ENCODE assay signal across 9 cellular contexts in genomic region chr11:126305699-126306098, GRCh38. TPM values are rescaled to one million over a fixed set of nuclear protein-coding genes. Genes with fewer than 3 reads are reported as not detected.
DNase-seq lines count a peak whose midpoint lies in the region; ATAC-seq and TF ChIP-seq lines count a peak whose summit lies in the region.
"Had no signal": no experiment of that assay in that cellular context is flagged by ENCODE, and none has a peak within 500 bp of the region (broad histone marks: within the 10 kb centered on the region; RNA-seq: fewer than 3 reads in every experiment).

No MANE protein-coding gene starts in this region.

- peak overlapping the region; percentile 46 for H3K4me3 Mint-ChIP-seq in Caco-2 (ENCODE audit: unreplicated experiment)
- H3K4me3 Mint-ChIP-seq in activated T-helper 1 cell treated with anti-CD3 and anti-CD28 coated beads, Interleukin-12 subunit alpha, Interleukin-12 subunit beta, Interleukin-2, Interleukin-4 antibody, amounts not matched to agents 30 ng/mL and 10 ng/mL and 1 ng/mL, durations not matched to agents 14 hours and 24 hours and 36 hours: peak overlapping the region; percentile 78

- H3K9me3 Mint-ChIP-seq in Caco-2 (ENCODE audit: unreplicated experiment): no peaks in the 10 kb centered on the region
- no peaks in the 10 kb centered on the region for H3K9me3 Mint-ChIP-seq in activated T-helper 1 cell treated with anti-CD3 and anti-CD28 coated beads, Interleukin-12 subunit alpha, Interleukin-12 subunit beta, Interleukin-2, Interleukin-4 antibody, amounts not matched to agents 30 ng/mL and 10 ng/mL and 1 ng/mL, durations not matched to agents 14 hours and 24 hours and 36 hours

- peaks cover 2% of the 10 kb centered on the region; the same call in 1 of the 2 replicates for H3K36me3 ChIP-seq in Caco-2 (ENCODE audit: control insufficient read depth, insufficient read depth, low read length)
- H3K36me3 ChIP-seq in upper lobe of right lung: peaks cover 7% of the 10 kb centered on the region
- peaks cover 11% of the 10 kb centered on the region for H3K36me3 ChIP-seq in BE2C

- CTCF ChIA-PET in Caco-2 (lab: Charles Lee): no interaction called here

- intact Hi-C loops in Caco-2 (cut with micrococcal nuclease; ENCODE audit: unreplicated experiment): no loop called here
- intact Hi-C loops in activated T-helper 1 cell treated with anti-CD3 and anti-CD28 coated beads, Interleukin-12 subunit alpha, Interleukin-12 subunit beta, Interleukin-2, Interleukin-4 antibody, amounts not matched to agents 30 ng/mL and 10 ng/mL and 1 ng/mL, durations not matched to agents 14 hours and 24 hours and 36 hours (cut with micrococcal nuclease): loop anchor here (2.0 to 5.0 kb wide), 2 partner anchors 403 to 687 kb away; partner anchors contain the start of gene PUS3
- intact Hi-C loops in upper lobe of right lung (cut with DNase I): no loop called here

- POLR2A ChIA-PET in Caco-2 (lab: Charles Lee): no interaction called here

- H3K27ac Mint-ChIP-seq in Caco-2 (ENCODE audit: unreplicated experiment): no peak overlapping the region
- H3K27ac Mint-ChIP-seq in activated T-helper 1 cell treated with anti-CD3 and anti-CD28 coated beads, Interleukin-12 subunit alpha, Interleukin-12 subunit beta, Interleukin-2, Interleukin-4 antibody, amounts not matched to agents 30 ng/mL and 10 ng/mL and 1 ng/mL, durations not matched to agents 14 hours and 24 hours and 36 hours: peak overlapping the region; percentile 78

- H3K27me3 ChIP-seq in Caco-2 (replicated peaks; ENCODE audit: control insufficient read depth, insufficient read depth, low read length) (no peaks in the 10 kb centered on the region), upper lobe of right lung (no peaks in the 10 kb centered on the region), BE2C (no peaks in the 10 kb centered on the region)

- H3K4me1 ChIP-seq in Caco-2: 0 out of 2 replicates have a peak, but pooled peaks cover 4% of the 10 kb centered on the region
- peaks cover 11% of the 10 kb centered on the region for H3K4me1 ChIP-seq in upper lobe of right lung
- no peaks in the 10 kb centered on the region for H3K4me1 ChIP-seq in BE2C

- DNase-seq in Caco-2: no peak
- DNase-seq in activated T-helper 1 cell treated with anti-CD3 and anti-CD28 coated beads, Interleukin-12 subunit alpha, Interleukin-12 subunit beta, Interleukin-2, Interleukin-4 antibody, amounts not matched to agents 30 ng/mL and 10 ng/mL and 1 ng/mL, durations not matched to agents 14 hours and 24 hours and 36 hours (ENCODE audit: low spot score): no peak
- no peak for DNase-seq in hippocampal formation (lab: John Stamatoyannopoulos, UW)
- no peak for DNase-seq in upper lobe of right lung
- no peak for DNase-seq in hepatic stellate cell (ENCODE audit: low spot score)
- DNase-seq in BE2C: no peak

- no peaks in the 10 kb centered on the region for H3K27me3 Mint-ChIP-seq in Caco-2 (ENCODE audit: insufficient read depth, unreplicated experiment)
- H3K27me3 Mint-ChIP-seq in activated T-helper 1 cell treated with anti-CD3 and anti-CD28 coated beads, Interleukin-12 subunit alpha, Interleukin-12 subunit beta, Interleukin-2, Interleukin-4 antibody, amounts not matched to agents 30 ng/mL and 10 ng/mL and 1 ng/mL, durations not matched to agents 14 hours and 24 hours and 36 hours (ENCODE audit: insufficient read depth): no peaks in the 10 kb centered on the region

- TF ChIP-seq CTCF in Caco-2 (IDR thresholded peaks at IDR 0.05; ENCODE audit: insufficient read depth in 1 of 2, low read depth in 1 of 2, low read length in 1 of 2, severe bottlenecking in 1 of 2, unreplicated experiment in 1 of 2): no peak
- no peak for TF ChIP-seq CTCF in upper lobe of right lung (IDR thresholded peaks at IDR 0.05)
- no peak for TF ChIP-seq CTCF in BE2C (IDR thresholded peaks at IDR 0.05; ENCODE audit: low read depth, low read length)

- peaks cover 12% of the 10 kb centered on the region for H3K4me1 Mint-ChIP-seq in Caco-2 (ENCODE audit: low read depth, unreplicated experiment)
- peaks cover 43% of the 10 kb centered on the region for H3K4me1 Mint-ChIP-seq in activated T-helper 1 cell treated with anti-CD3 and anti-CD28 coated beads, Interleukin-12 subunit alpha, Interleukin-12 subunit beta, Interleukin-2, Interleukin-4 antibody, amounts not matched to agents 30 ng/mL and 10 ng/mL and 1 ng/mL, durations not matched to agents 14 hours and 24 hours and 36 hours (ENCODE audit: low read depth)

- ATAC-seq in GM19372 (IDR thresholded peaks at IDR 0.05; ENCODE audit: low read depth, unreplicated experiment): peak; percentile 33
- ATAC-seq in HG03095 (IDR thresholded peaks at IDR 0.05; ENCODE audit: unreplicated experiment): peak; percentile 46
- no peak for ATAC-seq in upper lobe of right lung

- H3K27ac ChIP-seq in upper lobe of right lung: no peak overlapping the region

- H3K4me3 ChIP-seq in Caco-2 (ENCODE audit: low read depth, low read length) (no peak overlapping the region), upper lobe of right lung (no peak overlapping the region), BE2C (ENCODE audit: low read depth, low read length) (no peak overlapping the region)
- H3K4me3 ChIP-seq: skin epidermis had no signal

- BruUV-seq in Caco-2 (replicated peaks; lab: Mats Ljungman, UMichigan): no TSS peak

- peaks cover 42% of the 10 kb centered on the region for H3K36me3 Mint-ChIP-seq in Caco-2 (ENCODE audit: insufficient read depth, unreplicated experiment)
- peaks cover 30% of the 10 kb centered on the region for H3K36me3 Mint-ChIP-seq in activated T-helper 1 cell treated with anti-CD3 and anti-CD28 coated beads, Interleukin-12 subunit alpha, Interleukin-12 subunit beta, Interleukin-2, Interleukin-4 antibody, amounts not matched to agents 30 ng/mL and 10 ng/mL and 1 ng/mL, durations not matched to agents 14 hours and 24 hours and 36 hours (ENCODE audit: low read depth)

- H3K9me3 ChIP-seq in Caco-2 (no peaks in the 10 kb centered on the region), upper lobe of right lung (no peaks in the 10 kb centered on the region), BE2C (no peaks in the 10 kb centered on the region)

RNA-seq across cellular contexts. Expression of gene DCPS, which starts 1.8 kb away (rescaled TPM):
- total RNA-seq in Caco-2 (2022) (40.2 and 40.4 TPM in 2 replicates), upper lobe of right lung (15.5 TPM)
- 40.4 and 40.5 TPM in 2 replicates for total RNA-seq in activated T-helper 1 cell treated with anti-CD3 and anti-CD28 coated beads, Interleukin-12 subunit alpha, Interleukin-12 subunit beta, Interleukin-2, Interleukin-4 antibody, amounts not matched to agents 30 ng/mL and 10 ng/mL and 1 ng/mL, durations not matched to agents 14 hours and 24 hours and 36 hours
- polyA plus RNA-seq in BE2C (2012; ENCODE audit: insufficient read depth, insufficient read length, low read depth): 24.0 TPM

RNA-seq across cellular contexts. Expression of gene TIRAP, which starts 22.8 kb away (rescaled TPM):
- total RNA-seq in Caco-2 (2022) (25.1 and 27.8 TPM in 2 replicates), upper lobe of right lung (13.7 TPM)
- 13.0 and 15.0 TPM in 2 replicates for total RNA-seq in activated T-helper 1 cell treated with anti-CD3 and anti-CD28 coated beads, Interleukin-12 subunit alpha, Interleukin-12 subunit beta, Interleukin-2, Interleukin-4 antibody, amounts not matched to agents 30 ng/mL and 10 ng/mL and 1 ng/mL, durations not matched to agents 14 hours and 24 hours and 36 hours
- 9.4 TPM for polyA plus RNA-seq in BE2C (2012; ENCODE audit: insufficient read depth, insufficient read length, low read depth)

RNA-seq across cellular contexts. Expression of gene FOXRED1, which starts 36.7 kb away (rescaled TPM):
- total RNA-seq in Caco-2 (2022) (91.7 and 94.3 TPM in 2 replicates), upper lobe of right lung (14.8 TPM)
- 52.9 and 56.5 TPM in 2 replicates for total RNA-seq in activated T-helper 1 cell treated with anti-CD3 and anti-CD28 coated beads, Interleukin-12 subunit alpha, Interleukin-12 subunit beta, Interleukin-2, Interleukin-4 antibody, amounts not matched to agents 30 ng/mL and 10 ng/mL and 1 ng/mL, durations not matched to agents 14 hours and 24 hours and 36 hours
- 64.7 TPM for polyA plus RNA-seq in BE2C (2012; ENCODE audit: insufficient read depth, insufficient read length, low read depth)

RNA-seq across cellular contexts. Expression of gene SRPRA, which starts 37.0 kb away (rescaled TPM):
- 174 and 191 TPM in 2 replicates for total RNA-seq in Caco-2 (2022)
- total RNA-seq in activated T-helper 1 cell treated with anti-CD3 and anti-CD28 coated beads, Interleukin-12 subunit alpha, Interleukin-12 subunit beta, Interleukin-2, Interleukin-4 antibody, amounts not matched to agents 30 ng/mL and 10 ng/mL and 1 ng/mL, durations not matched to agents 14 hours and 24 hours and 36 hours: 194 and 195 TPM in 2 replicates
- 120 TPM for total RNA-seq in upper lobe of right lung
- polyA plus RNA-seq in BE2C (2012; ENCODE audit: insufficient read depth, insufficient read length, low read depth): 155 TPM

RNA-seq across cellular contexts. Expression of gene ST3GAL4, which starts 49.8 kb away (rescaled TPM):
- 11.2 and 11.5 TPM in 2 replicates for total RNA-seq in Caco-2 (2022)
- 13.2 and 14.1 TPM in 2 replicates for total RNA-seq in activated T-helper 1 cell treated with anti-CD3 and anti-CD28 coated beads, Interleukin-12 subunit alpha, Interleukin-12 subunit beta, Interleukin-2, Interleukin-4 antibody, amounts not matched to agents 30 ng/mL and 10 ng/mL and 1 ng/mL, durations not matched to agents 14 hours and 24 hours and 36 hours
- 39.2 TPM for total RNA-seq in upper lobe of right lung
- polyA plus RNA-seq in BE2C (2012; ENCODE audit: insufficient read depth, insufficient read length, low read depth): 33.2 TPM
